ENCODE assay signal across 9 cellular contexts in genomic region chr6:142088858-142089216, GRCh38. TPM values are rescaled to one million over a fixed set of nuclear protein-coding genes. Genes with fewer than 3 reads are reported as not detected.
DNase-seq lines count a peak whose midpoint lies in the region; ATAC-seq and TF ChIP-seq lines count a peak whose summit lies in the region.
"Had no signal": no experiment of that assay in that cellular context is flagged by ENCODE, and none has a peak within 500 bp of the region (broad histone marks: within the 10 kb centered on the region; RNA-seq: fewer than 3 reads in every experiment).

No MANE protein-coding gene starts in this region.

- H3K27me3 ChIP-seq in endodermal cell (ENCODE audit: control insufficient read depth, insufficient read depth, low read length, poor library complexity, severe bottlenecking) (peaks cover 20% of the 10 kb centered on the region), thyroid gland (no peaks in the 10 kb centered on the region)

- WGBS in endodermal cell (ENCODE audit: insufficient coverage in 1 of 2, insufficient read length in 1 of 2), 2 experiments: 9 to 30% methylated on average over 7 to 14 of the region's 14 CpGs
- WGBS in thyroid gland, 2 donors: 0 to 5% methylated on average over 14 of the region's 14 CpGs

- no peak for TF ChIP-seq POLR2A in NB4 (IDR thresholded peaks at IDR 0.05; ENCODE audit: extremely low read depth, insufficient read length)
- TF ChIP-seq POLR2A in thyroid gland (IDR thresholded peaks at IDR 0.05): no peak
- no peak for TF ChIP-seq POLR2A in erythroblast (IDR thresholded peaks at IDR 0.05; ENCODE audit: low read length)

- H3K27me3 Mint-ChIP-seq in endodermal cell (ENCODE audit: insufficient read depth): peaks cover 18% of the 10 kb centered on the region
- H3K27me3 Mint-ChIP-seq in activated CD4-positive, alpha-beta T cell treated with anti-CD3 and anti-CD28 coated beads, Interleukin-2, amount 10 ng/mL, durations not matched to agents 7 days and 5 days: peaks cover 25% of the 10 kb centered on the region

- ATAC-seq in GM19463 (IDR thresholded peaks at IDR 0.05; ENCODE audit: unreplicated experiment): no peak

- H3K4me1 ChIP-seq in endodermal cell (ENCODE audit: control insufficient read depth, insufficient read depth, low read length) (no peaks in the 10 kb centered on the region), thyroid gland (no peaks in the 10 kb centered on the region)

- no peaks in the 10 kb centered on the region for H3K36me3 Mint-ChIP-seq in endodermal cell (ENCODE audit: low read depth)
- no peaks in the 10 kb centered on the region for H3K36me3 Mint-ChIP-seq in activated CD4-positive, alpha-beta T cell treated with anti-CD3 and anti-CD28 coated beads, Interleukin-2, amount 10 ng/mL, durations not matched to agents 7 days and 5 days (ENCODE audit: low read depth)

- H3K4me3 Mint-ChIP-seq in endodermal cell: peak overlapping the region; percentile 53
- H3K4me3 Mint-ChIP-seq in activated CD4-positive, alpha-beta T cell treated with anti-CD3 and anti-CD28 coated beads, Interleukin-2, amount 10 ng/mL, durations not matched to agents 7 days and 5 days: no peak overlapping the region
- H3K4me3 Mint-ChIP-seq: activated CD4-positive, alpha-beta T cell treated with anti-CD3 and anti-CD28 coated beads, Interleukin-2, amount 10 ng/mL, durations not matched to agents 24 days and 14 days had no signal

- H3K4me3 ChIP-seq in NB4 (ENCODE audit: low read depth, low read length): no peak overlapping the region
- peak overlapping the region; percentile 69 for H3K4me3 ChIP-seq in endodermal cell (ENCODE audit: low read length)
- H3K4me3 ChIP-seq in thyroid gland (replicated peaks in 1 of 3): no peak overlapping the region

- H3K9me3 ChIP-seq in endodermal cell (ENCODE audit: control insufficient read depth, low read length) (no peaks in the 10 kb centered on the region), thyroid gland (no peaks in the 10 kb centered on the region)

- H3K9ac ChIP-seq in endodermal cell (ENCODE audit: extremely low read depth, low read length, poor library complexity, severe bottlenecking): no peak overlapping the region

- no peaks in the 10 kb centered on the region for H3K36me3 ChIP-seq in endodermal cell (ENCODE audit: control insufficient read depth, insufficient read depth, low read length)
- H3K36me3 ChIP-seq in thyroid gland: no peaks in the 10 kb centered on the region

- CTCF ChIA-PET in activated CD4-positive, alpha-beta T cell treated with anti-CD3 and anti-CD28 coated beads, Interleukin-2, amount 10 ng/mL, durations not matched to agents 7 days and 5 days (lab: Charles Lee): interaction anchor here (0.7 kb wide), 1 partner anchor 132 kb away, joined by 3 read pairs; no protein-coding TSS in a partner anchor

- intact Hi-C loops in thyroid gland (cut with DNase I): no loop called here

- peak; percentile 81 for DNase-seq in ELF-1 (ENCODE audit: low read depth, low spot score)
- DNase-seq in NB4 (ENCODE audit: low read depth): peak; percentile 22
- DNase-seq in endodermal cell: peak; percentile 93
- peak; percentile 67 for DNase-seq in myocyte (ENCODE audit: low read depth)
- no peak for DNase-seq in activated CD4-positive, alpha-beta T cell treated with anti-CD3 and anti-CD28 coated beads, Interleukin-2, amount 10 ng/mL, durations not matched to agents 7 days and 5 days
- no peak for DNase-seq in thyroid gland
- no peak for DNase-seq in erythroblast (lab: John Stamatoyannopoulos, UW)
- DNase-seq: activated CD4-positive, alpha-beta T cell treated with anti-CD3 and anti-CD28 coated beads, Interleukin-2, amount 10 ng/mL, durations not matched to agents 24 days and 14 days had no signal

- POLR2A ChIA-PET in activated CD4-positive, alpha-beta T cell treated with anti-CD3 and anti-CD28 coated beads, Interleukin-2, amount 10 ng/mL, durations not matched to agents 7 days and 5 days (lab: Charles Lee): no interaction called here

- no peak overlapping the region for H3K27ac Mint-ChIP-seq in endodermal cell
- no peak overlapping the region for H3K27ac Mint-ChIP-seq in activated CD4-positive, alpha-beta T cell treated with anti-CD3 and anti-CD28 coated beads, Interleukin-2, amount 10 ng/mL, durations not matched to agents 7 days and 5 days
- H3K27ac Mint-ChIP-seq: activated CD4-positive, alpha-beta T cell treated with anti-CD3 and anti-CD28 coated beads, Interleukin-2, amount 10 ng/mL, durations not matched to agents 24 days and 14 days had no signal

- H3K4me1 Mint-ChIP-seq in endodermal cell: peaks cover 5% of the 10 kb centered on the region
- H3K4me1 Mint-ChIP-seq in activated CD4-positive, alpha-beta T cell treated with anti-CD3 and anti-CD28 coated beads, Interleukin-2, amount 10 ng/mL, durations not matched to agents 7 days and 5 days: no peaks in the 10 kb centered on the region
- H3K4me1 Mint-ChIP-seq: activated CD4-positive, alpha-beta T cell treated with anti-CD3 and anti-CD28 coated beads, Interleukin-2, amount 10 ng/mL, durations not matched to agents 24 days and 14 days had no signal

- H3K27ac ChIP-seq in endodermal cell (ENCODE audit: low read depth, low read length) (no peak overlapping the region), thyroid gland (no peak overlapping the region)

- TF ChIP-seq CTCF in NB4 (IDR thresholded peaks at IDR 0.05; ENCODE audit: low read depth, low read length) (no peak), endodermal cell (conservative IDR thresholded peaks at IDR 0.05) (no peak), thyroid gland (IDR thresholded peaks at IDR 0.05) (no peak)

- no peaks in the 10 kb centered on the region for H3K9me3 Mint-ChIP-seq in endodermal cell
- H3K9me3 Mint-ChIP-seq in activated CD4-positive, alpha-beta T cell treated with anti-CD3 and anti-CD28 coated beads, Interleukin-2, amount 10 ng/mL, durations not matched to agents 7 days and 5 days: no peaks in the 10 kb centered on the region
- H3K9me3 Mint-ChIP-seq: activated CD4-positive, alpha-beta T cell treated with anti-CD3 and anti-CD28 coated beads, Interleukin-2, amount 10 ng/mL, durations not matched to agents 24 days and 14 days had no signal

RNA-seq across cellular contexts. Expression of gene GJE1, which starts 43.9 kb away (rescaled TPM):
- total RNA-seq in endodermal cell (not detected), myocyte (not detected in 2 replicates), thyroid gland (not detected)
- polyA plus RNA-seq in endodermal cell (2013, experiment 1 of 2): not detected
- polyA plus RNA-seq in endodermal cell (2013, experiment 2 of 2): not detected
- polyA plus RNA-seq in myocyte (2012): not detected
- not detected for total RNA-seq in activated CD4-positive, alpha-beta T cell treated with anti-CD3 and anti-CD28 coated beads, Interleukin-2, amount 10 ng/mL, durations not matched to agents 7 days and 5 days
- total RNA-seq: activated CD4-positive, alpha-beta T cell treated with anti-CD3 and anti-CD28 coated beads, Interleukin-2, amount 10 ng/mL, durations not matched to agents 24 days and 14 days had no signal

RNA-seq across cellular contexts. Expression of gene NMBR, which starts 58.1 kb away (rescaled TPM):
- total RNA-seq in endodermal cell: under 1 TPM in 1 of 2 donors, not detected in 1; 0.33 TPM
- polyA plus RNA-seq in endodermal cell (2013, experiment 1 of 2): 0.18 TPM
- polyA plus RNA-seq in endodermal cell (2013, experiment 2 of 2): not detected
- not detected in 2 replicates for total RNA-seq in myocyte
- 0.05 TPM for polyA plus RNA-seq in myocyte (2012)
- not detected for total RNA-seq in activated CD4-positive, alpha-beta T cell treated with anti-CD3 and anti-CD28 coated beads, Interleukin-2, amount 10 ng/mL, durations not matched to agents 7 days and 5 days
- total RNA-seq in thyroid gland: under 1 TPM in 1 of 4 donors, not detected in 3; 0.33 TPM
- total RNA-seq: activated CD4-positive, alpha-beta T cell treated with anti-CD3 and anti-CD28 coated beads, Interleukin-2, amount 10 ng/mL, durations not matched to agents 24 days and 14 days had no signal

RNA-seq across cellular contexts. Expression of gene VTA1, which starts 58.2 kb away (rescaled TPM):
- total RNA-seq in endodermal cell (10 to 100 TPM; 64.4 to 68.8 TPM), myocyte (92.5 and 112 TPM in 2 replicates), thyroid gland (10 to 100 TPM; 33.6 to 54.5 (median 47.0) TPM)
- 72.9 TPM for polyA plus RNA-seq in endodermal cell (2013, experiment 1 of 2)
- 74.3 TPM for polyA plus RNA-seq in endodermal cell (2013, experiment 2 of 2)
- 40.5 TPM for polyA plus RNA-seq in myocyte (2012)
- 10 to 100 TPM; 45.0 to 53.6 TPM for total RNA-seq in activated CD4-positive, alpha-beta T cell treated with anti-CD3 and anti-CD28 coated beads, Interleukin-2, amount 10 ng/mL, durations not matched to agents 7 days and 5 days

Comparison
In these comparisons a context has a peak if more than half of its experiments do, and no peak if none do; other contexts are left out.
1. DNase-seq: peak in ELF-1 (single experiment), NB4 (single experiment), endodermal cell (single experiment) and myocyte (single experiment); none in activated CD4-positive, alpha-beta T cell treated with anti-CD3 and anti-CD28 coated beads, Interleukin-2, amount 10 ng/mL, durations not matched to agents 7 days and 5 days (single experiment), thyroid gland (0 of 2) and erythroblast (0 of 2).